Comparison of ENCODE assay signal across 1 cellular context in genomic region chr3:194315088-194315964, GRCh38.
TF ChIP-seq lines count a peak whose summit lies in the region.

No MANE protein-coding gene starts in this region.

TF ChIP-seq in HEK293, 187 proteins besides CTCF, POLR2A, EP300 and RAD21 (continued from another document):
- TF ChIP-seq ZBTB7A (tag by site-specific recombination; IDR thresholded peaks at IDR 0.05; ENCODE audit: low read depth) (no peak), ZNF580 (tag by site-specific recombination; IDR thresholded peaks at IDR 0.05) (peak; percentile 45; the same call in 1 of the 2 replicates), ZNF24 (tag by site-specific recombination; IDR thresholded peaks at IDR 0.05) (peak; percentile 66; the same call in 1 of the 2 replicates), ZNF776 (tag by site-specific recombination; IDR thresholded peaks at IDR 0.05; ENCODE audit: borderline replicate concordance) (no peak), ZNF121 (tag by site-specific recombination; IDR thresholded peaks at IDR 0.05) (peak; percentile 77), ZNF621 (tag by site-specific recombination; IDR thresholded peaks at IDR 0.05) (no peak), ELK4 (IDR thresholded peaks at IDR 0.05; ENCODE audit: borderline replicate concordance, low read depth, low read length) (no peak), ZNF677 (tag by site-specific recombination; IDR thresholded peaks at IDR 0.05) (no peak), ZBTB21 (tag by site-specific recombination; IDR thresholded peaks at IDR 0.05) (peak; percentile 76), ZNF623 (tag by site-specific recombination; IDR thresholded peaks at IDR 0.05) (no peak), ZNF311 (tag by site-specific recombination; IDR thresholded peaks at IDR 0.05; ENCODE audit: borderline replicate concordance) (no peak), ZNF157 (tag by site-specific recombination; IDR thresholded peaks at IDR 0.05) (no peak), ZNF560 (tag by site-specific recombination; IDR thresholded peaks at IDR 0.05; ENCODE audit: borderline replicate concordance) (no peak), ZSCAN5A (tag by site-specific recombination; IDR thresholded peaks at IDR 0.05) (0 out of 2 replicates have a peak, but pooled peaks have one; percentile 69), ATF2 (tag by site-specific recombination; IDR thresholded peaks at IDR 0.05; ENCODE audit: low read depth) (no peak), KLF7 (tag by site-specific recombination; IDR thresholded peaks at IDR 0.05; ENCODE audit: borderline replicate concordance) (0 out of 2 replicates have a peak, but pooled peaks have one; percentile 44), ZNF449 (tag by site-specific recombination; IDR thresholded peaks at IDR 0.05) (0 out of 2 replicates have a peak, but pooled peaks have one; percentile 52), ZNF280C (tag by site-specific recombination; IDR thresholded peaks at IDR 0.05) (no peak), YY2 (tag by site-specific recombination; IDR thresholded peaks at IDR 0.05) (no peak), ZNF660 (tag by site-specific recombination; IDR thresholded peaks at IDR 0.05) (peak; percentile 96), ZBTB26 (tag by site-specific recombination; optimal IDR thresholded peaks at IDR 0.05) (peak; percentile 88), ZNF555 (tag by site-specific recombination; conservative IDR thresholded peaks at IDR 0.05) (no peak), PRDM2 (tag by site-specific recombination; IDR thresholded peaks at IDR 0.05; ENCODE audit: borderline replicate concordance) (no peak), ZNF76 (tag by site-specific recombination; IDR thresholded peaks at IDR 0.05; ENCODE audit: borderline replicate concordance, low read depth) (0 out of 2 replicates have a peak, but pooled peaks have one; percentile 68), ZNF10 (tag by site-specific recombination; IDR thresholded peaks at IDR 0.05) (peak; percentile 98), ZBTB11 (tag by site-specific recombination; conservative IDR thresholded peaks at IDR 0.05; ENCODE audit: low read depth) (0 out of 2 replicates have a peak, but pooled peaks have one; percentile 15), ZNF223 (tag by site-specific recombination; IDR thresholded peaks at IDR 0.05) (peak; percentile 85)
